In the genomic region with DNA sequence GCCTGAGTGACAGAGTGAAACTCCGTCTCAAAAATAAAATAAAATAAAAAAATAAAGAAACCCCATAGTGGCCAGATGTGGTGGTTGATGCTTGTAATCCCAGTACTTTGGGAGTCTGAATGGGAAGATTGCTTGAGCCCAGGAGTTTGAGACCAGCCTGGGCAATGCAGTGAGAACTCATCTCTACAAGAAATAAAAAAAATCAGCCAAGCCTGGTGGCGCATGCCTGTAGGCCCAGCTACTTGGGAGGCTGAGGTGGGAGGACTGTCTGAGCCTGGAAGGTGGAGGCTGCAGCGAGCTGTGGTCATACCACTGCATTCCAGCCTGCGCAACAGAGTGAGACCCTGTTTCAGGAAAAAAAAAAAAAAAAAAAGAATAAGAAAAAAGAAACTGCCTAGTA, we compare ENCODE assay signal across 7 cellular contexts.
"Had no signal": no experiment of that assay in that cellular context is flagged by ENCODE, and none has a peak within 500 bp of the region (broad histone marks: within the 10 kb centered on the region; RNA-seq: fewer than 3 reads in every experiment).

No MANE protein-coding gene starts in this region.

- H3K4me3 ChIP-seq: GM23338, HAP-1, K562 had no signal

- H3K4me3 Mint-ChIP-seq: GM23338, HFFc6 had no signal

- DNase-seq: H7, HFFc6, IMR-90, KG1 had no signal

- H3K27ac Mint-ChIP-seq: GM23338, HFFc6 had no signal

- H3K4me1 ChIP-seq: HAP-1 had no signal

- H3K4me1 Mint-ChIP-seq: GM23338 had no signal

- H2AFZ ChIP-seq: GM23338 had no signal

- H3K4me2 ChIP-seq: GM23338 had no signal

- ATAC-seq: GM23338, K562 had no signal
